ENCODE assay signal across 20 cellular contexts in genomic region chr1:197787056-197787455, GRCh38. TPM values are rescaled to one million over a fixed set of nuclear protein-coding genes. Genes with fewer than 3 reads are reported as not detected.
DNase-seq lines count a peak whose midpoint lies in the region; ATAC-seq and TF ChIP-seq lines count a peak whose summit lies in the region.
"Had no signal": no experiment of that assay in that cellular context is flagged by ENCODE, and none has a peak within 500 bp of the region (broad histone marks: within the 10 kb centered on the region; RNA-seq: fewer than 3 reads in every experiment).

No MANE protein-coding gene starts in this region.

- no peaks in the 10 kb centered on the region for H3K27me3 Mint-ChIP-seq in activated T-helper 17 cell treated with anti-CD3 and anti-CD28 coated beads, Interleukin-2, amount 50 U/mL, for 72 hours
- H3K27me3 Mint-ChIP-seq: central memory CD8-positive, alpha-beta T cell; IgD-negative memory B cell had no signal

- H3K27ac Mint-ChIP-seq in activated T-helper 17 cell treated with anti-CD3 and anti-CD28 coated beads, Interleukin-2, amount 50 U/mL, for 72 hours: no peak overlapping the region
- H3K27ac Mint-ChIP-seq: IgD-negative memory B cell; T-helper 1 cell treated with Interleukin-12 subunit alpha and Interleukin-12 subunit beta and Interleukin-4 antibody, amounts not matched to agents 30 μg/mL and 1 μg/mL, for 36 hours had no signal

- peak; percentile 67 for ATAC-seq in esophagus mucosa
- ATAC-seq in activated T-helper 17 cell treated with anti-CD3 and anti-CD28 coated beads, Interleukin-2, amount 50 U/mL, for 72 hours (replicated peaks): no peak

- H3K36me3 Mint-ChIP-seq in activated T-helper 17 cell treated with anti-CD3 and anti-CD28 coated beads, Interleukin-2, amount 50 U/mL, for 72 hours (ENCODE audit: low read depth): no peaks in the 10 kb centered on the region
- H3K36me3 Mint-ChIP-seq: IgD-negative memory B cell had no signal

- H3K9me3 ChIP-seq in WERI-Rb-1 (ENCODE audit: severe bottlenecking): no peaks in the 10 kb centered on the region
- H3K9me3 ChIP-seq: prostate gland, upper lobe of right lung had no signal

- no peak overlapping the region for H3K4me3 Mint-ChIP-seq in activated T-helper 17 cell treated with anti-CD3 and anti-CD28 coated beads, Interleukin-2, amount 50 U/mL, for 72 hours
- H3K4me3 Mint-ChIP-seq: central memory CD8-positive, alpha-beta T cell; IgD-negative memory B cell; T-helper 1 cell treated with Interleukin-12 subunit alpha and Interleukin-12 subunit beta and Interleukin-4 antibody, amounts not matched to agents 30 μg/mL and 1 μg/mL, for 36 hours had no signal

- DNase-seq in H4 (ENCODE audit: low spot score) (peak; percentile 20), RPMI7951 (ENCODE audit: low read depth) (peak; percentile 89), renal cortical epithelial cell (ENCODE audit: low read depth) (peak; percentile 64), SIG-M5 treated with dmso at 0.1 percent for 504 hours (lab: John Stamatoyannopoulos, UW; ENCODE audit: unreplicated experiment) (no peak), WERI-Rb-1 (no peak)
- DNase-seq: activated CD4-positive, alpha-beta T cell treated with anti-CD3 and anti-CD28 coated beads, Interleukin-2, amount 50 U/mL, for 4 hours; activated naive CD4-positive, alpha-beta T cell; anterior cingulate cortex; erythroblast; heart left ventricle; NCI-H1436 treated with DMSO at 0.1 percent for 48 hours; NCI-H526 treated with DMSO at 0.1 percent for 48 hours; SHP77 treated with DMSO at 0.1 percent for 48 hours; upper lobe of right lung had no signal

- no peaks in the 10 kb centered on the region for H3K9me3 Mint-ChIP-seq in activated T-helper 17 cell treated with anti-CD3 and anti-CD28 coated beads, Interleukin-2, amount 50 U/mL, for 72 hours
- H3K9me3 Mint-ChIP-seq: central memory CD8-positive, alpha-beta T cell; IgD-negative memory B cell; T-helper 1 cell treated with Interleukin-12 subunit alpha and Interleukin-12 subunit beta and Interleukin-4 antibody, amounts not matched to agents 30 μg/mL and 1 μg/mL, for 36 hours had no signal

- no peak overlapping the region for H3K27ac ChIP-seq in WERI-Rb-1
- H3K27ac ChIP-seq: heart left ventricle, prostate gland, upper lobe of right lung had no signal

- no peak overlapping the region for H3K4me3 ChIP-seq in WERI-Rb-1 (ENCODE audit: low read depth, low read length)
- H3K4me3 ChIP-seq: heart left ventricle, prostate gland, upper lobe of right lung had no signal

- H3K36me3 ChIP-seq in WERI-Rb-1: no peaks in the 10 kb centered on the region
- H3K36me3 ChIP-seq: heart left ventricle, prostate gland, upper lobe of right lung had no signal

- H3K27me3 ChIP-seq in WERI-Rb-1 (ENCODE audit: insufficient read depth, low read depth, severe bottlenecking): no peaks in the 10 kb centered on the region
- H3K27me3 ChIP-seq: heart left ventricle, upper lobe of right lung had no signal

- no peak for TF ChIP-seq CTCF in WERI-Rb-1 (IDR thresholded peaks at IDR 0.05; ENCODE audit: low read depth, low read length)

- no peaks in the 10 kb centered on the region for H3K4me1 Mint-ChIP-seq in activated T-helper 17 cell treated with anti-CD3 and anti-CD28 coated beads, Interleukin-2, amount 50 U/mL, for 72 hours
- H3K4me1 Mint-ChIP-seq: central memory CD8-positive, alpha-beta T cell had no signal

RNA-seq across cellular contexts. Expression of gene DENND1B, which starts 11.8 kb away (rescaled TPM):
- 7.3 and 7.4 TPM in 2 replicates for total RNA-seq in H4 (2014; rRNA removed; shearing (Covaris generic))
- 6.7 and 10.6 TPM in 2 replicates for total RNA-seq in RPMI7951 (2014; rRNA removed; shearing (Covaris generic))
- 15.2 TPM for total RNA-seq in esophagus mucosa
- 28.7 and 29.5 TPM in 2 replicates for total RNA-seq in renal cortical epithelial cell
- 10 to 100 TPM; 12.2 to 17.1 TPM for total RNA-seq in activated T-helper 17 cell treated with anti-CD3 and anti-CD28 coated beads, Interleukin-2, amount 50 U/mL, for 72 hours

Comparison
In these comparisons a context has a peak if more than half of its experiments do, and no peak if none do; other contexts are left out.
1. DNase-seq: peak in H4 (single experiment), RPMI7951 (single experiment) and renal cortical epithelial cell (single experiment); none in SIG-M5 treated with dmso at 0.1 percent for 504 hours (single experiment) and WERI-Rb-1 (single experiment).